ENCODE assay signal across 9 cellular contexts in the genomic region with DNA sequence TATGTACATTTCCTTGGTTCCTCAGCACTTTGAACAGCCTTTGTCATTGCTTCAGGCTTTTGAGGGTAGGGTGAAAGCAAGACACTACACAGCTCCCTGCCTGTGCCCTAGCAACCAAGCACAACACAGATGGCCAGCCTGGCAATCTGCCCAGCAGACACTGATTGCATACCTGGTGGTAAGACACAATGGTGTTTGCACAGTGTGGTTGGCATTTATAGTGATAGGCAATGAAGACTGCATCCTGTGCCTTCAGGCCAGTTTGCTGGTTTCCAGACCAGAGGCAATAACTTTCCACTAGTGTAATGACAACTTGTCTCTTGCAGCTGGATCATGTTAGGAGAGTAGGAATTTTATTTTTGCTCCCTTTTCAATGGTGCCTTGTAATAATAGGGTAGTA.
A peak's percentile ranks its signal among the peaks of the same experiment; 100 is the strongest.
DNase-seq lines count a peak whose midpoint lies in the region; ATAC-seq, FAIRE-seq and TF ChIP-seq lines count a peak whose summit lies in the region.
"Had no signal": no experiment of that assay in that cellular context is flagged by ENCODE, and none has a peak within 500 bp of the region (broad histone marks: within the 10 kb centered on the region; RNA-seq: fewer than 3 reads in every experiment).

No MANE protein-coding gene starts in this region.

- peak overlapping the region; percentile 19; the same call in 1 of the 2 replicates for H3K27ac ChIP-seq in 22Rv1
- no peak overlapping the region for H3K27ac ChIP-seq in heart right ventricle
- no peak overlapping the region for H3K27ac ChIP-seq in CD4-positive, alpha-beta memory T cell (ENCODE audit: low read depth, low read length)
- H3K27ac ChIP-seq: BLaER1 treated with 17β-estradiol and CSF1 and Interleukin-3, amounts not matched to agents 10 nM and 100 nM had no signal

- peak; percentile 40 for DNase-seq in HTR-8/SVneo (ENCODE audit: insufficient read length, low spot score)
- peak; percentile 97 for DNase-seq in RCC 7860 (ENCODE audit: low spot score)
- DNase-seq in heart right ventricle, result peak; percentile 77 to 85
- no peak for DNase-seq in CD4-positive, alpha-beta memory T cell
- DNase-seq in foreskin melanocyte, result no peak

- H3K27me3 Mint-ChIP-seq in CD4-positive, alpha-beta memory T cell, result peaks cover 2 to 7% of the 10 kb centered on the region in 2 donors

- no peak overlapping the region for H3K4me3 Mint-ChIP-seq in CD4-positive, alpha-beta memory T cell

- TF ChIP-seq CTCF in 22Rv1 (IDR thresholded peaks at IDR 0.05) (no peak), heart right ventricle (IDR thresholded peaks at IDR 0.05) (no peak)

- CTCF ChIA-PET in CD4-positive, alpha-beta memory T cell (lab: Charles Lee; ENCODE audit: partially characterized antibody), result no interaction called here

- peak; percentile 95 for FAIRE-seq in HTR-8/SVneo (lab: Jason Lieb, UNC)
- peak; percentile 92 for FAIRE-seq in RCC 7860 (lab: Jason Lieb, UNC)

- no peaks in the 10 kb centered on the region for H3K36me3 Mint-ChIP-seq in CD4-positive, alpha-beta memory T cell

- H3K27me3 ChIP-seq in heart right ventricle, result no peaks in the 10 kb centered on the region
- no peaks in the 10 kb centered on the region for H3K27me3 ChIP-seq in CD4-positive, alpha-beta memory T cell (ENCODE audit: insufficient read depth, low read length)
- H3K27me3 ChIP-seq: BLaER1 treated with 17β-estradiol and CSF1 and Interleukin-3, amounts not matched to agents 10 nM and 100 nM had no signal

- POLR2A ChIA-PET in CD4-positive, alpha-beta memory T cell (lab: Charles Lee; ENCODE audit: partially characterized antibody), result no interaction called here

- no peaks in the 10 kb centered on the region for H3K4me1 Mint-ChIP-seq in CD4-positive, alpha-beta memory T cell

- intact Hi-C loops in heart right ventricle (cut with DNase I), result no loop called here
- intact Hi-C loops in CD4-positive, alpha-beta memory T cell (cut with micrococcal nuclease), result no loop called here

- H3K9me3 ChIP-seq in heart right ventricle, result no peaks in the 10 kb centered on the region
- H3K9me3 ChIP-seq in CD4-positive, alpha-beta memory T cell (ENCODE audit: control insufficient read depth in 1 of 2, low read length in 2 of 2), result no peaks in the 10 kb centered on the region
- H3K9me3 ChIP-seq: BLaER1 treated with 17β-estradiol and CSF1 and Interleukin-3, amounts not matched to agents 10 nM and 100 nM had no signal

- no peak overlapping the region for H3K27ac Mint-ChIP-seq in CD4-positive, alpha-beta memory T cell

- no peaks in the 10 kb centered on the region for H3K36me3 ChIP-seq in heart right ventricle
- no peaks in the 10 kb centered on the region for H3K36me3 ChIP-seq in CD4-positive, alpha-beta memory T cell (ENCODE audit: insufficient read depth, low read length)
- H3K36me3 ChIP-seq: BLaER1 treated with 17β-estradiol and CSF1 and Interleukin-3, amounts not matched to agents 10 nM and 100 nM had no signal

- peaks cover 0 to 17% (median 0%) of the 10 kb centered on the region in 9 donors for H3K4me1 ChIP-seq in heart right ventricle
- no peaks in the 10 kb centered on the region for H3K4me1 ChIP-seq in CD4-positive, alpha-beta memory T cell (ENCODE audit: insufficient read depth, low read length)
- H3K4me1 ChIP-seq: BLaER1 treated with 17β-estradiol and CSF1 and Interleukin-3, amounts not matched to agents 10 nM and 100 nM had no signal

- peaks cover 0 to 1% (median 0%) of the 10 kb centered on the region in 8 donors for H3K9me3 Mint-ChIP-seq in CD4-positive, alpha-beta memory T cell

- no peak overlapping the region for H3K4me3 ChIP-seq in heart right ventricle
- no peak overlapping the region for H3K4me3 ChIP-seq in CD4-positive, alpha-beta memory T cell (ENCODE audit: low read length in 2 of 2)
- H3K4me3 ChIP-seq: BLaER1 treated with 17β-estradiol and CSF1 and Interleukin-3, amounts not matched to agents 10 nM and 100 nM had no signal

- ATAC-seq in heart right ventricle (peak; percentile 88 to 100 (median 98)), HG03095 (IDR thresholded peaks at IDR 0.05; ENCODE audit: unreplicated experiment) (no peak), HG03039 (IDR thresholded peaks at IDR 0.05; ENCODE audit: unreplicated experiment) (no peak)

Comparison
In these comparisons a context has a peak if more than half of its experiments do, and no peak if none do; other contexts are left out.
1. DNase-seq: peak in HTR-8/SVneo (single experiment), RCC 7860 (single experiment) and heart right ventricle (2 of 2); none in CD4-positive, alpha-beta memory T cell (0 of 5) and foreskin melanocyte (single experiment).
2. ATAC-seq: peak in heart right ventricle (8 of 8); none in HG03095 (single experiment) and HG03039 (single experiment).